In the genomic region with DNA sequence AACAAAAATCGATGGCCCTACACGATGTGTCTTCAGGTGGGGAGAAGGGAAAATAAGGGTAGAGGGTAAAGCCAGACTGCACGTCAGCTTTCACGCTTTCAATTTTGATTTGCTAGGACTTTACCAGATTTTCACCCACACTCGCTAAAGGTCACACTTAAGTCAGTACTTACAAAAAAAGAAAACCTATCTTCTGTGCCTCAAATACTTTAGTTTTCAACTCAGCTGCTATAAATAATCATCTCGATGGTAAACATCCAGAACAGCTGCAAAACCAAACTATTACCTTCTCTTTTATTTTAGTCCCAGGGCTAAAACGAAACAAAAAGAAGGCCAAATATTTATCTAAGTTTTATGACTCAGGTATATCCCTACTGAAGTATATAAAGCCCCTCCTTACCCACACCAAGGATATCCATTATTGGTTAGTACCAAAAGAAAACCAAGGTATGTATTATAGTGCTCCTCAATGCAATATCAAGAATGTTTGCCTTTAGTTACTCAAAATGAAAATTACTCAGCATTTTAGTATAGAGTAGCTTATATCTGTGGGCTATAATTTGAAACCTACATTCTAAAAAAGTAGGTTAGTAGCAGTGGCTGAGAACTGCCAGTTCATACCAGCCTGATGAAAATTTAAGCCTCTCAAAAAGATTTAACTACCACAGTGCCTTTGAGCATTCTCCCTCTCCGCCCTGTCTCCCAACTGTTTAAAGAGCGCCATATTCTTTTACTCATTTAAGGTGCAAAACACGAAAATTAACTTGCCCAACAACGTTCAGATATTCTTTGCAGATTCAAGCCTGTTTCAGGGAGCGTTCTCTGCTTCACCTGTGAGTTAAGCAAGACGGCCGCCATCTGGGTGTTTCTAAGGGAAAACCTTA, we compare ENCODE assay signal across 8 cellular contexts. TPM values are rescaled to one million over a fixed set of nuclear protein-coding genes. Genes with fewer than 3 reads are reported as not detected.
DNase-seq lines count a peak whose midpoint lies in the region; ATAC-seq, FAIRE-seq and TF ChIP-seq lines count a peak whose summit lies in the region.

No MANE protein-coding gene starts in this region.

- H3K4me2 ChIP-seq in GM12878 (ENCODE audit: control insufficient read depth, insufficient read depth): peak overlapping the region; percentile 89
- H3K4me2 ChIP-seq in mesenchymal stem cell (ENCODE audit: low read length, poor library complexity, severe bottlenecking): peak overlapping the region; percentile 88

- no peaks in the 10 kb centered on the region for H3K27me3 ChIP-seq in GM12878 (replicated peaks in 1 of 2; ENCODE audit: control insufficient read depth in 2 of 2, insufficient read depth in 2 of 2, low read length in 1 of 2)
- no peaks in the 10 kb centered on the region for H3K27me3 ChIP-seq in mesenchymal stem cell (ENCODE audit: control insufficient read depth in 1 of 2, insufficient read depth in 1 of 2, low read length in 2 of 2)

- TF ChIP-seq EP300 in GM12878 (IDR thresholded peaks at IDR 0.05; ENCODE audit: borderline replicate concordance in 1 of 2, control insufficient read depth in 1 of 2, low read depth in 2 of 2, low read length in 2 of 2): peak in 1 of 2 experiments; percentile 32; a peak in 1 of 4 replicates

- no peak overlapping the region for H2BK15ac ChIP-seq in mesenchymal stem cell (ENCODE audit: low read depth, poor library complexity, severe bottlenecking)

- peak; percentile 64 for FAIRE-seq in GM12878 (lab: Jason Lieb, UNC)

- H3K4me1 ChIP-seq in GM12878 (ENCODE audit: control insufficient read depth, insufficient read depth, low read length) (peaks cover 26% of the 10 kb centered on the region), mesenchymal stem cell (ENCODE audit: control insufficient read depth, insufficient read depth, low read depth, low read length) (peaks cover 5% of the 10 kb centered on the region)

- SMC1A ChIA-PET in GM12878 (lab: Charles Lee; ENCODE audit: uncharacterized antibody, unreplicated experiment): interaction anchor here (0.8 to 3.3 kb wide), 9 partner anchors 9 to 875 kb away, joined by 3 to 24 read pairs (median 3); a partner anchor contains a TSS

- H2BK120ac ChIP-seq in mesenchymal stem cell (ENCODE audit: low read depth, low read length): no peak overlapping the region

- TF ChIP-seq CTCF in AG09309 (IDR thresholded peaks at IDR 0.05; ENCODE audit: control insufficient read depth, insufficient read depth, low read depth, low read length, missing control alignments) (no peak), GM12878 (IDR thresholded peaks at IDR 0.05 in 2 of 3, conservative IDR thresholded peaks at IDR 0.05 in 1 of 3; ENCODE audit: control insufficient read depth in 2 of 3, extremely low read depth in 1 of 3, insufficient read depth in 1 of 3, low read depth in 3 of 3, low read length in 3 of 3) (no peak)

- H3K9ac ChIP-seq in GM12878 (ENCODE audit: control insufficient read depth, insufficient read depth, low read length) (peak overlapping the region; percentile 100), mesenchymal stem cell (ENCODE audit: low read length) (peak overlapping the region; percentile 98)

- DNase-seq in AG09309 (ENCODE audit: low read depth) (no peak), GM12878 (ENCODE audit: low read depth, low spot score) (peak; percentile 54), mesenchymal stem cell (peak; percentile 55), NCI-H524 treated with DMSO at 0.1 percent for 48 hours (lab: John Stamatoyannopoulos, UW) (no peak), NCI-H2081 (lab: John Stamatoyannopoulos, UW) (no peak), HEK293T (ENCODE audit: extremely low spot score) (no peak)

- peak overlapping the region in 1 of 2 experiments; percentile 19 for H3K4ac ChIP-seq in mesenchymal stem cell (ENCODE audit: low read depth in 1 of 2, low read length in 2 of 2)

- H3K23ac ChIP-seq in mesenchymal stem cell (ENCODE audit: low read length in 2 of 2): no peak overlapping the region

- no peak overlapping the region for H3K18ac ChIP-seq in mesenchymal stem cell (ENCODE audit: low read depth in 1 of 2, low read length in 2 of 2)

- RAD21 ChIA-PET in GM12878 (lab: Charles Lee; ENCODE audit: unreplicated experiment): interaction anchor here (1.0 to 1.4 kb wide), 3 partner anchors 11 to 40 kb away, joined by 3 to 4 read pairs (median 3); a partner anchor contains a TSS

- no peak overlapping the region for H2AFZ ChIP-seq in GM12878 (ENCODE audit: control insufficient read depth, low read depth, low read length)
- no peak overlapping the region for H2AFZ ChIP-seq in mesenchymal stem cell (ENCODE audit: low read depth, low read length)

- no peak overlapping the region for H2AK5ac ChIP-seq in mesenchymal stem cell (ENCODE audit: low read length, severe bottlenecking)

- POLR2A ChIA-PET in GM12878 (lab: Charles Lee): interaction anchor here (1.2 to 6.8 kb wide), 4 partner anchors 18 to 826 kb away, joined by 3 to 36 read pairs (median 6); a partner anchor contains a TSS
- POLR2A ChIA-PET in HEK293T (lab: Yijun Ruan, JAX): interaction anchor here (1.1 kb wide), 1 partner anchor 12 kb away, joined by 4 read pairs; no protein-coding TSS in a partner anchor

- no peak for TF ChIP-seq POLR2A in GM12878 (IDR thresholded peaks at IDR 0.05; ENCODE audit: low read depth, low read length)

- H3K36me3 ChIP-seq in GM12878 (ENCODE audit: control insufficient read depth in 2 of 2, insufficient read depth in 2 of 2, low read length in 1 of 2) (no peaks in the 10 kb centered on the region), mesenchymal stem cell (ENCODE audit: control insufficient read depth in 1 of 2, insufficient read depth in 2 of 2, low read depth in 1 of 2, low read length in 2 of 2) (peaks cover 0 to 5% of the 10 kb centered on the region in 2 experiments)

- 7% methylated on average over 14 of the region's 14 CpGs for WGBS in GM12878 (ENCODE audit: insufficient coverage, insufficient replicate concordance, low lambda C conversion rate, missing lambda C conversion rate)
- WGBS in mesenchymal stem cell: 44% methylated on average over 14 of the region's 14 CpGs

- TF ChIP-seq RAD21 in GM12878 (IDR thresholded peaks at IDR 0.05; ENCODE audit: insufficient read depth, low read depth, low read length): no peak

- no peaks in the 10 kb centered on the region for H3K9me3 ChIP-seq in GM12878 (replicated peaks; ENCODE audit: control insufficient read depth, insufficient read depth, low read length)
- no peaks in the 10 kb centered on the region for H3K9me3 ChIP-seq in mesenchymal stem cell (ENCODE audit: control insufficient read depth, low read length)

- in situ Hi-C loops in GM12878 (cut with MboI): no loop called here

- intact Hi-C loops in GM12878 (cut with micrococcal nuclease; ENCODE audit: unreplicated experiment): loop anchor here (2.0 to 5.0 kb wide), 2 partner anchors 39 to 244 kb away; a partner anchor contains a TSS

- H2BK12ac ChIP-seq in mesenchymal stem cell (ENCODE audit: low read length in 2 of 2): no peak overlapping the region

- no peak overlapping the region for H2BK5ac ChIP-seq in mesenchymal stem cell (ENCODE audit: low read depth, low read length, poor library complexity, severe bottlenecking)

- H3K79me1 ChIP-seq in mesenchymal stem cell (replicated peaks; ENCODE audit: low read length, poor library complexity, severe bottlenecking): no peaks in the 10 kb centered on the region

- CTCF ChIA-PET in GM12878 (lab: Yijun Ruan, JAX) (interaction anchor here (0.6 to 1.5 kb wide), 2 partner anchors 36 to 40 kb away, joined by 4 read pairs; a partner anchor contains a TSS), HEK293T (lab: Yijun Ruan, JAX) (no interaction called here)

- no peak overlapping the region for H4K8ac ChIP-seq in mesenchymal stem cell (ENCODE audit: low read length)

- H3K14ac ChIP-seq in mesenchymal stem cell (ENCODE audit: low read length in 2 of 2): no peak overlapping the region

- H3K79me2 ChIP-seq in GM12878 (ENCODE audit: control insufficient read depth, insufficient read depth, low read length): peaks cover 65% of the 10 kb centered on the region

- BruUV-seq in GM12878 (replicated peaks; lab: Mats Ljungman, UMichigan): no TSS peak

- peaks cover 8% of the 10 kb centered on the region for H4K20me1 ChIP-seq in GM12878 (ENCODE audit: control insufficient read depth, insufficient read depth)

- no peak overlapping the region for H4K91ac ChIP-seq in mesenchymal stem cell (ENCODE audit: low read length)

- H3K4me3 ChIP-seq in AG09309 (ENCODE audit: control insufficient read depth, low read depth, low read length): peak overlapping the region; percentile 97
- peak overlapping the region; percentile 96 for H3K4me3 ChIP-seq in GM12878
- peak overlapping the region; percentile 84 to 92 for H3K4me3 ChIP-seq in mesenchymal stem cell (ENCODE audit: insufficient read depth in 1 of 2, low read depth in 1 of 2, low read length in 2 of 2)

- peak overlapping the region; percentile 99 for H3K27ac ChIP-seq in GM12878 (ENCODE audit: control insufficient read depth, insufficient read depth)
- H3K27ac ChIP-seq in mesenchymal stem cell (ENCODE audit: low read length, poor library complexity, severe bottlenecking): peak overlapping the region; percentile 5

- ATAC-seq in GM19023 (IDR thresholded peaks at IDR 0.05; ENCODE audit: unreplicated experiment): peak; percentile 31
- peak; percentile 35 for ATAC-seq in HG03520 (IDR thresholded peaks at IDR 0.05; ENCODE audit: unreplicated experiment)
- ATAC-seq in GM12878: peak; percentile 12

RNA-seq across cellular contexts. Expression of a gene that starts 1.5 kb away (rescaled TPM):
- 277 and 287 TPM in 2 replicates for total RNA-seq in GM12878 (2013; cell fraction: nucleolus; rRNA removed)
- total RNA-seq in GM12878 (2014; rRNA removed) (263 and 310 TPM in 2 replicates), GM12878 (2014; rRNA removed; fragmentation: Illumina TruSeq; extraction: Trizol) (390 and 393 TPM in 2 replicates), GM12878 (2021) (389 and 404 TPM in 2 replicates)
- 269 TPM for polyA plus RNA-seq in GM12878 (2011; ENCODE audit: low read depth)
- polyA plus RNA-seq in GM12878 (2011; rRNA removed) (294 and 451 TPM in 2 replicates), GM12878 (2014; fragmentation: Illumina TruSeq; extraction: Trizol) (321 and 392 TPM in 2 replicates), GM12878 (2014; fragmentation: Nextera tagmentation; extraction: Ambion mirVana) (100 to 1,000 TPM; 130 to 143 TPM), GM12878 (2014; rRNA removed) (160 and 185 TPM in 2 replicates), GM12878 (2016; fragmentation: Nextera tagmentation; extraction: Ambion mirVana) (100 to 1,000 TPM; 226 to 229 TPM)
- polyA plus RNA-seq in GM12878 (2011; cell fraction: cytosol; rRNA removed): 156 and 178 TPM in 2 replicates
- polyA plus RNA-seq in GM12878 (2011; cell fraction: nucleus; rRNA removed): 187 and 204 TPM in 2 replicates
- 377 and 799 TPM in 2 replicates for polyA plus RNA-seq in GM12878 (2012)
- polyA minus RNA-seq in GM12878 (2011; rRNA and poly(A)+ RNA removed): 448 and 740 TPM in 2 replicates
- polyA minus RNA-seq in GM12878 (2011; cell fraction: cytosol; rRNA and poly(A)+ RNA removed): 142 and 182 TPM in 2 replicates
- polyA minus RNA-seq in GM12878 (2011; cell fraction: nucleus; rRNA and poly(A)+ RNA removed): 86.4 and 110 TPM in 2 replicates
- 385 TPM for polyA plus RNA-seq in mesenchymal stem cell (2013, experiment 1 of 2)
- polyA plus RNA-seq in mesenchymal stem cell (2013, experiment 2 of 2): 375 TPM

RNA-seq across cellular contexts. Expression of a gene that starts 24.2 kb away (rescaled TPM):
- 46.3 and 57.4 TPM in 2 replicates for total RNA-seq in GM12878 (2013; cell fraction: nucleolus; rRNA removed)
- 67.0 and 71.3 TPM in 2 replicates for total RNA-seq in GM12878 (2014; rRNA removed)
- 34.3 and 35.6 TPM in 2 replicates for total RNA-seq in GM12878 (2014; rRNA removed; fragmentation: Illumina TruSeq; extraction: Trizol)
- total RNA-seq in GM12878 (2021): 43.3 and 45.1 TPM in 2 replicates
- 24.4 TPM for polyA plus RNA-seq in GM12878 (2011; ENCODE audit: low read depth)
- polyA plus RNA-seq in GM12878 (2011; rRNA removed): 47.7 and 78.7 TPM in 2 replicates
- 25.1 and 46.3 TPM in 2 replicates for polyA plus RNA-seq in GM12878 (2011; cell fraction: cytosol; rRNA removed)
- polyA plus RNA-seq in GM12878 (2011; cell fraction: nucleus; rRNA removed): 30.5 and 31.1 TPM in 2 replicates
- 36.9 and 42.6 TPM in 2 replicates for polyA plus RNA-seq in GM12878 (2012)
- polyA plus RNA-seq in GM12878 (2014; fragmentation: Illumina TruSeq; extraction: Trizol): 23.3 and 27.7 TPM in 2 replicates
- 10 to 100 TPM; 10.4 to 12.8 TPM for polyA plus RNA-seq in GM12878 (2014; fragmentation: Nextera tagmentation; extraction: Ambion mirVana)
- 51.6 and 55.3 TPM in 2 replicates for polyA plus RNA-seq in GM12878 (2014; rRNA removed)
- polyA plus RNA-seq in GM12878 (2016; fragmentation: Nextera tagmentation; extraction: Ambion mirVana): 10 to 100 TPM; 59.0 to 60.3 TPM
- polyA minus RNA-seq in GM12878 (2011; rRNA and poly(A)+ RNA removed): 37.4 and 48.7 TPM in 2 replicates
- polyA minus RNA-seq in GM12878 (2011; cell fraction: cytosol; rRNA and poly(A)+ RNA removed): 11.4 and 22.7 TPM in 2 replicates
- polyA minus RNA-seq in GM12878 (2011; cell fraction: nucleus; rRNA and poly(A)+ RNA removed): 24.5 and 46.3 TPM in 2 replicates
- polyA plus RNA-seq in mesenchymal stem cell (2013, experiment 1 of 2): 27.1 TPM
- 26.6 TPM for polyA plus RNA-seq in mesenchymal stem cell (2013, experiment 2 of 2)

RNA-seq across cellular contexts. Expression of a gene that starts 39.7 kb away (rescaled TPM):
- 18.4 and 19.1 TPM in 2 replicates for total RNA-seq in GM12878 (2013; cell fraction: nucleolus; rRNA removed)
- total RNA-seq in GM12878 (2014; rRNA removed): 65.7 and 81.7 TPM in 2 replicates
- 71.3 and 72.0 TPM in 2 replicates for total RNA-seq in GM12878 (2014; rRNA removed; fragmentation: Illumina TruSeq; extraction: Trizol)
- total RNA-seq in GM12878 (2021): 48.6 and 49.9 TPM in 2 replicates
- 22.8 TPM for polyA plus RNA-seq in GM12878 (2011; ENCODE audit: low read depth)
- 73.2 and 110 TPM in 2 replicates for polyA plus RNA-seq in GM12878 (2011; rRNA removed)
- polyA plus RNA-seq in GM12878 (2011; cell fraction: cytosol; rRNA removed): 28.8 and 36.8 TPM in 2 replicates
- 11.9 and 13.6 TPM in 2 replicates for polyA plus RNA-seq in GM12878 (2011; cell fraction: nucleus; rRNA removed)
- polyA plus RNA-seq in GM12878 (2012): 36.8 and 37.2 TPM in 2 replicates
- polyA plus RNA-seq in GM12878 (2014; fragmentation: Illumina TruSeq; extraction: Trizol): 67.0 and 91.3 TPM in 2 replicates
- 10 to 100 TPM; 31.7 to 33.0 TPM for polyA plus RNA-seq in GM12878 (2014; fragmentation: Nextera tagmentation; extraction: Ambion mirVana)
- polyA plus RNA-seq in GM12878 (2014; rRNA removed): 31.6 and 36.7 TPM in 2 replicates
- 10 to 100 TPM; 66.7 to 68.1 TPM for polyA plus RNA-seq in GM12878 (2016; fragmentation: Nextera tagmentation; extraction: Ambion mirVana)
- 70.7 and 94.7 TPM in 2 replicates for polyA minus RNA-seq in GM12878 (2011; rRNA and poly(A)+ RNA removed)
- polyA minus RNA-seq in GM12878 (2011; cell fraction: cytosol; rRNA and poly(A)+ RNA removed): 29.0 and 32.0 TPM in 2 replicates
- polyA minus RNA-seq in GM12878 (2011; cell fraction: nucleus; rRNA and poly(A)+ RNA removed): 8.9 and 12.2 TPM in 2 replicates
- polyA plus RNA-seq in mesenchymal stem cell (2013, experiment 1 of 2): 55.7 TPM
- polyA plus RNA-seq in mesenchymal stem cell (2013, experiment 2 of 2): 59.7 TPM

Comparison
In these comparisons a context has a peak if more than half of its experiments do, and no peak if none do; other contexts are left out.
1. DNase-seq: peak in GM12878 (single experiment) and mesenchymal stem cell (single experiment); none in AG09309 (single experiment), NCI-H524 treated with DMSO at 0.1 percent for 48 hours (single experiment), NCI-H2081 (0 of 2) and HEK293T (single experiment).
2. Peak in every context shown above with its lines, with median percentiles within 50 percentile points of each other: H3K4me3 ChIP-seq and ATAC-seq.